ENCODE assay signal across 17 cellular contexts in genomic region chr3:149216195-149216869, GRCh38. TPM values are rescaled to one million over a fixed set of nuclear protein-coding genes. Genes with fewer than 3 reads are reported as not detected.
A peak's percentile ranks its signal among the peaks of the same experiment; 100 is the strongest.
DNase-seq lines count a peak whose midpoint lies in the region; ATAC-seq, FAIRE-seq and TF ChIP-seq lines count a peak whose summit lies in the region.
"Had no signal": no experiment of that assay in that cellular context is flagged by ENCODE, and none has a peak within 500 bp of the region (broad histone marks: within the 10 kb centered on the region; RNA-seq: fewer than 3 reads in every experiment).

No MANE protein-coding gene starts in this region.

- peak in 1 of 2 experiments; percentile 48; a peak in 2 of 5 replicates for TF ChIP-seq RAD21 in A549 (conservative IDR thresholded peaks at IDR 0.05 in 1 of 2, IDR thresholded peaks at IDR 0.05 in 1 of 2)
- TF ChIP-seq RAD21 in K562 (CRISPR knock-in tag; conservative IDR thresholded peaks at IDR 0.05 in 1 of 2, IDR thresholded peaks at IDR 0.05 in 1 of 2), result no peak

- TF ChIP-seq CTCF in A549 (IDR thresholded peaks at IDR 0.05), result no peak
- no peak for TF ChIP-seq CTCF in K562 (IDR thresholded peaks at IDR 0.05 in 2 of 3, conservative IDR thresholded peaks at IDR 0.05 in 1 of 3; ENCODE audit: insufficient read depth in 2 of 3, low read depth in 1 of 3, low read length in 3 of 3)

- CTCF ChIA-PET in A549 (lab: Yijun Ruan, JAX) (interaction anchor here (1.0 to 2.2 kb wide), 2 partner anchors 22 to 96 kb away, joined by 3 to 10 read pairs; no protein-coding TSS in a partner anchor), K562 (lab: Yijun Ruan, JAX; ENCODE audit: low intra/inter-chr PET ratio) (no interaction called here)

- H2BK12ac ChIP-seq in mesenchymal stem cell (ENCODE audit: low read length in 2 of 2), result no peak overlapping the region

- no peaks in the 10 kb centered on the region for H3K79me2 ChIP-seq in K562 (ENCODE audit: control insufficient read depth, insufficient read depth, low read length)

- no peaks in the 10 kb centered on the region for H3K79me1 ChIP-seq in mesenchymal stem cell (replicated peaks; ENCODE audit: low read length, poor library complexity, severe bottlenecking)

- H3K4me3 ChIP-seq in A549 (no peak overlapping the region), K562 (no peak overlapping the region), mesenchymal stem cell (ENCODE audit: insufficient read depth in 1 of 2, low read depth in 1 of 2, low read length in 2 of 2) (no peak overlapping the region)
- H3K4me3 ChIP-seq: heart left ventricle, lung, SJCRH30, uterus had no signal

- DNase-seq in A549 (ENCODE audit: low read depth in 1 of 2, low spot score in 1 of 2) (peak in 1 of 2 experiments; percentile 93), NCI-H2029 (lab: John Stamatoyannopoulos, UW) (peak; percentile 27), K562 (ENCODE audit: extremely low read depth in 1 of 4, low spot score in 3 of 4) (peak in 1 of 4 experiments; percentile 21), mesenchymal stem cell (peak; percentile 54), SHP77 treated with DMSO at 0.1 percent for 48 hours (lab: John Stamatoyannopoulos, UW) (no peak)
- DNase-seq in activated T-cell treated with anti-CD3 and anti-CD28 coated beads, Interleukin-2, amount 50 U/mL, for 48 hours, result no peak
- DNase-seq: activated CD4-positive, CD25-positive, alpha-beta regulatory T cell treated with anti-CD3 and anti-CD28 coated beads, Interleukin-2, amount 50 U/mL, for 72 hours; activated T-cell treated with anti-CD3 and anti-CD28 coated beads, Interleukin-2, amount 50 U/mL, for 4 hours; aorta; heart left ventricle; NCI-H524 treated with DMSO at 0.1 percent for 48 hours; stimulated activated CD4-positive, alpha-beta T cell treated with anti-CD3 and anti-CD28 coated beads, Interleukin-1b, Interleukin-23, amount 100 ng/mL, for 48 hours; uterus had no signal

- H3K9ac ChIP-seq in K562 (ENCODE audit: insufficient read depth in 1 of 2, low read depth in 2 of 2, low read length in 2 of 2), result no peak overlapping the region
- H3K9ac ChIP-seq in mesenchymal stem cell (ENCODE audit: low read length), result no peak overlapping the region

- POLR2A ChIA-PET in A549 (lab: Yijun Ruan, JAX), result interaction anchor here (0.8 to 2.1 kb wide), 2 partner anchors 37 to 86 kb away, joined by 4 to 13 read pairs; no protein-coding TSS in a partner anchor
- POLR2A ChIA-PET in K562 (lab: Yijun Ruan, JAX), result interaction anchor here (0.8 kb wide), 1 partner anchor 12 kb away, joined by 3 read pairs; no protein-coding TSS in a partner anchor

- no peak overlapping the region for H3K14ac ChIP-seq in mesenchymal stem cell (ENCODE audit: low read length in 2 of 2)

- H3K4me2 ChIP-seq in A549 (peak overlapping the region; percentile 56), K562 (ENCODE audit: insufficient read depth, low read length) (no peak overlapping the region), mesenchymal stem cell (ENCODE audit: low read length, poor library complexity, severe bottlenecking) (no peak overlapping the region)

- no peak overlapping the region for H4K91ac ChIP-seq in mesenchymal stem cell (ENCODE audit: low read length)

- H2AFZ ChIP-seq in K562 (ENCODE audit: low read depth, low read length) (no peak overlapping the region), mesenchymal stem cell (ENCODE audit: low read depth, low read length) (no peak overlapping the region)

- H3K27me3 ChIP-seq in K562 (ENCODE audit: control insufficient read depth in 2 of 2, insufficient read depth in 2 of 2, low read length in 2 of 2) (no peaks in the 10 kb centered on the region), mesenchymal stem cell (ENCODE audit: control insufficient read depth in 1 of 2, insufficient read depth in 1 of 2, low read length in 2 of 2) (no peaks in the 10 kb centered on the region)
- H3K27me3 ChIP-seq: heart left ventricle, SJCRH30, uterus had no signal

- H3K27ac ChIP-seq in A549 (peak overlapping the region; percentile 62 to 86), K562 (ENCODE audit: extremely low read depth, low read depth, low read length) (no peak overlapping the region), mesenchymal stem cell (ENCODE audit: low read length, poor library complexity, severe bottlenecking) (no peak overlapping the region)
- H3K27ac ChIP-seq: SJCRH30 had no signal

- H3K23ac ChIP-seq in mesenchymal stem cell (ENCODE audit: low read length in 2 of 2), result no peak overlapping the region

- H3K4me1 ChIP-seq in A549 (peaks cover 43% of the 10 kb centered on the region), K562 (replicated peaks in 1 of 2; ENCODE audit: control insufficient read depth in 2 of 2, insufficient read depth in 2 of 2, low read length in 2 of 2) (no peaks in the 10 kb centered on the region; a peak in 2 of 5 replicates), mesenchymal stem cell (ENCODE audit: control insufficient read depth, insufficient read depth, low read depth, low read length) (no peaks in the 10 kb centered on the region)
- H3K4me1 ChIP-seq: SJCRH30 had no signal

- H3K36me3 ChIP-seq in K562 (ENCODE audit: control insufficient read depth, insufficient read depth, low read length), result no peaks in the 10 kb centered on the region
- H3K36me3 ChIP-seq in mesenchymal stem cell (ENCODE audit: control insufficient read depth in 1 of 2, insufficient read depth in 2 of 2, low read depth in 1 of 2, low read length in 2 of 2), result no peaks in the 10 kb centered on the region
- H3K36me3 ChIP-seq: heart left ventricle, SJCRH30, uterus had no signal

- no peak overlapping the region for H2BK5ac ChIP-seq in mesenchymal stem cell (ENCODE audit: low read depth, low read length, poor library complexity, severe bottlenecking)

- H4K8ac ChIP-seq in mesenchymal stem cell (ENCODE audit: low read length), result no peak overlapping the region

- H3K9me1 ChIP-seq in K562 (ENCODE audit: control insufficient read depth, insufficient read depth, low read length), result no peaks in the 10 kb centered on the region

- peak overlapping the region in 1 of 2 experiments; percentile 69 for H3K4ac ChIP-seq in mesenchymal stem cell (ENCODE audit: low read depth in 1 of 2, low read length in 2 of 2)

- in situ Hi-C loops in K562 (cut with MboI), result no loop called here

- WGBS in A549 (ENCODE audit: missing lambda C conversion rate), result 21% methylated on average over 4 of the region's 4 CpGs
- 0% methylated on average over 4 of the region's 4 CpGs for WGBS in K562 (ENCODE audit: insufficient coverage, low coverage, missing lambda C conversion rate)
- WGBS in mesenchymal stem cell, result 63% methylated on average over 4 of the region's 4 CpGs

- peak overlapping the region; percentile 28 to 33 for H3K18ac ChIP-seq in mesenchymal stem cell (ENCODE audit: low read depth in 1 of 2, low read length in 2 of 2)

- FAIRE-seq in A549 (lab: Jason Lieb, UNC), result peak; percentile 56
- no peak for FAIRE-seq in K562 (lab: Jason Lieb, UNC)

- H2BK15ac ChIP-seq in mesenchymal stem cell (ENCODE audit: low read depth, poor library complexity, severe bottlenecking), result no peak overlapping the region

- H3K9me3 ChIP-seq in A549 (no peaks in the 10 kb centered on the region), K562 (replicated peaks; ENCODE audit: control insufficient read depth, insufficient read depth, low read depth, low read length) (no peaks in the 10 kb centered on the region), mesenchymal stem cell (ENCODE audit: control insufficient read depth, low read length) (no peaks in the 10 kb centered on the region)
- H3K9me3 ChIP-seq: heart left ventricle, SJCRH30, uterus had no signal

- peak overlapping the region; percentile 19 for H2AK5ac ChIP-seq in mesenchymal stem cell (ENCODE audit: low read length, severe bottlenecking)

- TF ChIP-seq EP300 in A549 (IDR thresholded peaks at IDR 0.05) (peak; percentile 80 to 92; a peak in 3 of 5 replicates), K562 (IDR thresholded peaks at IDR 0.05; ENCODE audit: low read length) (no peak)

- no peaks in the 10 kb centered on the region for H4K20me1 ChIP-seq in K562 (replicated peaks; ENCODE audit: control insufficient read depth, insufficient read depth, low read length)

- BruUV-seq in K562 (replicated peaks; lab: Mats Ljungman, UMichigan), result no TSS peak

- TF ChIP-seq POLR2A in A549 (IDR thresholded peaks at IDR 0.05; ENCODE audit: low read length), result no peak
- TF ChIP-seq POLR2A in K562 (conservative IDR thresholded peaks at IDR 0.05), result no peak

- intact Hi-C loops in K562 (cut with micrococcal nuclease), result no loop called here

- peak overlapping the region; percentile 5 for H2BK120ac ChIP-seq in mesenchymal stem cell (ENCODE audit: low read depth, low read length)

- ATAC-seq in A549 (peak; percentile 82 to 91), K562 (no peak), HG03108 (IDR thresholded peaks at IDR 0.05; ENCODE audit: unreplicated experiment) (no peak), HG03135 (IDR thresholded peaks at IDR 0.05; ENCODE audit: unreplicated experiment) (no peak)
- ATAC-seq: activated T-cell treated with anti-CD3 and anti-CD28 coated beads, Interleukin-2, amount 50 U/mL, for 4 hours; heart left ventricle had no signal

TF ChIP-seq in K562, 482 proteins besides CTCF, POLR2A, EP300 and RAD21 (continues in another document):
- TF ChIP-seq CBFA2T3 (IDR thresholded peaks at IDR 0.05), result peak; percentile 58

RNA-seq across cellular contexts. Expression of gene CP, which starts 5.3 kb away (rescaled TPM):
- 42.6 and 60.3 TPM in 2 replicates for polyA plus RNA-seq in A549 (2011; rRNA removed)
- 0.75 and 1.0 TPM in 2 replicates for polyA plus RNA-seq in A549 (2012; cell fraction: cytosol; rRNA removed)
- 0.79 and 0.92 TPM in 2 replicates for polyA plus RNA-seq in A549 (2012; cell fraction: nucleus; rRNA removed)
- 2.6 to 5.2 TPM (median 5.1 TPM) in 3 replicates for polyA plus RNA-seq in A549 (2017; fragmentation: RNase III; extraction: RNeasy Plus Mini Kit Qiagen cat#74134 plus additional on column Dnase treatment)
- polyA minus RNA-seq in A549 (2011; rRNA and poly(A)+ RNA removed), result 25.6 and 34.4 TPM in 2 replicates
- total RNA-seq in K562 (2011; cell fraction: chromatin; rRNA removed; ENCODE audit: low replicate concordance), result not detected in 2 replicates
- total RNA-seq in K562 (2011; cell fraction: nucleolus; rRNA removed), result not detected in 2 replicates
- total RNA-seq in K562 (2011; cell fraction: nucleoplasm; rRNA removed), result not detected in 2 replicates
- not detected in 2 replicates for total RNA-seq in K562 (2014; rRNA removed)
- total RNA-seq in K562 (2014; rRNA removed; fragmentation: Illumina TruSeq; extraction: Trizol), result not detected in 2 replicates
- total RNA-seq in K562 (2015; rRNA removed; fragmentation: Illumina TruSeq; extraction: Trizol), result not detected in 2 replicates
- total RNA-seq in K562 (2021), result 0.49 and 0.75 TPM in 2 replicates
- not detected in 2 replicates for polyA plus RNA-seq in K562 (2011; rRNA removed)
- polyA plus RNA-seq in K562 (2011; cell fraction: cytosol; rRNA removed), result not detected in 2 replicates
- polyA plus RNA-seq in K562 (2011; cell fraction: nucleus; rRNA removed), result not detected in 2 replicates
- polyA plus RNA-seq in K562 (2012), result not detected in 2 replicates
- polyA plus RNA-seq in K562 (2014; fragmentation: Illumina TruSeq; extraction: Trizol), result not detected in 2 replicates
- polyA plus RNA-seq in K562 (2014; fragmentation: Nextera tagmentation; extraction: Ambion mirVana), result not detected
- 0.30 TPM in 1 of 2 replicates, not detected in the other for polyA plus RNA-seq in K562 (2014; rRNA removed)
- 0.11 TPM in 1 of 2 replicates, not detected in the other for polyA minus RNA-seq in K562 (2011; rRNA and poly(A)+ RNA removed)
- 4.3 TPM in 1 of 2 replicates, not detected in the other for polyA minus RNA-seq in K562 (2011; cell fraction: cytosol; rRNA and poly(A)+ RNA removed)
- not detected in 2 replicates for polyA minus RNA-seq in K562 (2011; cell fraction: nucleus; rRNA and poly(A)+ RNA removed)
- 0.04 TPM for polyA plus RNA-seq in mesenchymal stem cell (2013, experiment 1 of 2)
- 0.15 TPM for polyA plus RNA-seq in mesenchymal stem cell (2013, experiment 2 of 2)
- total RNA-seq: SJCRH30 had no signal

Comparison
In these comparisons a context has a peak if more than half of its experiments do, and no peak if none do; other contexts are left out.
1. ATAC-seq: peak in A549 (2 of 2); none in K562 (single experiment), HG03108 (single experiment) and HG03135 (single experiment).
2. DNase-seq: peak in NCI-H2029 (single experiment) and mesenchymal stem cell (single experiment); none in activated T-cell treated with anti-CD3 and anti-CD28 coated beads, Interleukin-2, amount 50 U/mL, for 48 hours (0 of 2) and SHP77 treated with DMSO at 0.1 percent for 48 hours (single experiment).
3. H3K27ac ChIP-seq: peak in A549 (2 of 2); none in K562 (single experiment) and mesenchymal stem cell (single experiment).
4. Of the 35 proteins assayed by ChIP-seq in both K562 and A549: peak only in K562: KDM1A; only in A549: EP300, ESRRA, JUN, JUNB, MAX and SMC3; in both: none; in neither: 26; mixed calls (peak in some experiments, not most) for 2.